12 cellular contexts compared by ENCODE assay signal in genomic region chr17:35376245-35376644, GRCh38. TPM values are rescaled to one million over a fixed set of nuclear protein-coding genes. Genes with fewer than 3 reads are reported as not detected.
DNase-seq lines count a peak whose midpoint lies in the region; ATAC-seq, FAIRE-seq and TF ChIP-seq lines count a peak whose summit lies in the region.
"Had no signal": no experiment of that assay in that cellular context is flagged by ENCODE, and none has a peak within 500 bp of the region (broad histone marks: within the 10 kb centered on the region; RNA-seq: fewer than 3 reads in every experiment).

No MANE protein-coding gene starts in this region.

- CTCF ChIA-PET in HepG2 (lab: Yijun Ruan, JAX; ENCODE audit: low intra/inter-chr PET ratio, low total read pairs) (no interaction called here), T-cell (lab: Charles Lee) (interaction anchor here (0.6 kb wide), 2 partner anchors 225 to 387 kb away, joined by 3 to 4 read pairs; no protein-coding TSS in a partner anchor)

- no peaks in the 10 kb centered on the region for H3K4me1 ChIP-seq in HepG2 (ENCODE audit: insufficient read depth, low read length)
- H3K4me1 ChIP-seq in right lobe of liver: no peaks in the 10 kb centered on the region
- H3K4me1 ChIP-seq in left lung: peaks cover 14 to 63% of the 10 kb centered on the region in 2 donors

- intact Hi-C loops in HepG2 (cut with micrococcal nuclease; ENCODE audit: unreplicated experiment) (no loop called here), right lobe of liver (cut with DNase I) (no loop called here), left lung (cut with DNase I) (no loop called here)

- ATAC-seq in HepG2 (no peak), right lobe of liver (no peak), T-cell (replicated peaks in 1 of 4) (no peak), left lung (no peak), GM21360 (IDR thresholded peaks at IDR 0.05; ENCODE audit: unreplicated experiment) (no peak)

- in situ Hi-C loops in HepG2 (cut with HindIII; ENCODE audit: extremely low pct_ligation_motif_present, low pct_unique_long_range_greater_than_20kb): no loop called here

- H3K36me3 Mint-ChIP-seq in T-cell: no peaks in the 10 kb centered on the region

- no peaks in the 10 kb centered on the region for H3K79me2 ChIP-seq in HepG2 (ENCODE audit: insufficient read depth, low read length)

- no peaks in the 10 kb centered on the region for H3K27me3 Mint-ChIP-seq in T-cell

- no peak for TF ChIP-seq EP300 in HepG2 (IDR thresholded peaks at IDR 0.05; ENCODE audit: low read depth in 2 of 2, low read length in 2 of 2)
- TF ChIP-seq EP300 in HepG2 (CRISPR knock-in tag; IDR thresholded peaks at IDR 0.05; ENCODE audit: borderline replicate concordance): no peak

- peaks cover 32 to 39% (median 39%) of the 10 kb centered on the region in 3 donors for H3K4me1 Mint-ChIP-seq in T-cell

- no peak overlapping the region for H2AFZ ChIP-seq in HepG2 (ENCODE audit: low read length)

- H3K4me3 Mint-ChIP-seq in T-cell: no peak overlapping the region

- H3K9ac ChIP-seq in HepG2 (ENCODE audit: insufficient read depth, low read depth, low read length): no peak overlapping the region

- 3% methylated on average over 1 of the region's 1 CpG for WGBS in HepG2 (ENCODE audit: low lambda C conversion rate)
- 8% methylated on average over 1 of the region's 1 CpG for WGBS in right lobe of liver (ENCODE audit: insufficient coverage, low coverage, low lambda C conversion rate, missing lambda C conversion rate)

- no peaks in the 10 kb centered on the region for H4K20me1 ChIP-seq in HepG2 (ENCODE audit: insufficient read depth, low read length)

- FAIRE-seq in HepG2 (lab: Jason Lieb, UNC): no peak

- H3K27ac ChIP-seq in HepG2 (ENCODE audit: extremely low read length, insufficient read depth, low read length) (no peak overlapping the region), right lobe of liver (peak overlapping the region in 1 of 3 donors; percentile 34), left lung (peak overlapping the region; percentile 69 to 93)
- H3K27ac ChIP-seq: brain microvascular endothelial cell had no signal

- TF ChIP-seq POLR2A in HepG2 (IDR thresholded peaks at IDR 0.05; ENCODE audit: insufficient read depth in 1 of 2, low read depth in 2 of 2, low read length in 2 of 2) (no peak), right lobe of liver (IDR thresholded peaks at IDR 0.05) (no peak)

- no TSS peak for BruUV-seq in HepG2 (replicated peaks; lab: Mats Ljungman, UMichigan)

- H3K4me2 ChIP-seq in HepG2 (ENCODE audit: low read depth, low read length): no peak overlapping the region

- no peak for TF ChIP-seq RAD21 in HepG2 (CRISPR knock-in tag; IDR thresholded peaks at IDR 0.05)

- H3K27me3 ChIP-seq in HepG2 (ENCODE audit: control insufficient read depth in 1 of 2, insufficient read depth in 2 of 2, low read length in 2 of 2) (peaks cover 7 to 28% of the 10 kb centered on the region in 2 experiments; a peak in 4 of 5 replicates), right lobe of liver (peaks cover 0 to 16% of the 10 kb centered on the region in 2 donors), left lung (peaks cover 0 to 43% of the 10 kb centered on the region in 2 donors)
- H3K27me3 ChIP-seq: ovary had no signal

- no peaks in the 10 kb centered on the region for H3K9me3 Mint-ChIP-seq in T-cell

- TF ChIP-seq CTCF in HepG2 (CRISPR knock-in tag; IDR thresholded peaks at IDR 0.05) (no peak), right lobe of liver (IDR thresholded peaks at IDR 0.05) (no peak), left lung (IDR thresholded peaks at IDR 0.05) (no peak)

- no peaks in the 10 kb centered on the region for H3K36me3 ChIP-seq in HepG2 (replicated peaks in 1 of 2; ENCODE audit: control insufficient read depth in 1 of 2, insufficient read depth in 2 of 2, low read length in 2 of 2)
- no peaks in the 10 kb centered on the region for H3K36me3 ChIP-seq in right lobe of liver
- H3K36me3 ChIP-seq in left lung: no peaks in the 10 kb centered on the region
- H3K36me3 ChIP-seq: brain microvascular endothelial cell, ovary had no signal

- DNase-seq in HepG2 (ENCODE audit: low spot score) (no peak), right lobe of liver (no peak), T-cell (no peak), left lung (no peak), NCI-H1092 treated with DMSO at 0.1 percent for 48 hours (lab: John Stamatoyannopoulos, UW) (no peak), KG1 (lab: John Stamatoyannopoulos, UW) (no peak)
- DNase-seq in stimulated activated CD4-positive, alpha-beta T cell treated with anti-CD3 and anti-CD28 coated beads, Interleukin-2, amount 100 ng/mL, for 24 hours: no peak
- DNase-seq: activated CD4-positive, alpha-beta T cell treated with anti-CD3 and anti-CD28 coated beads, Interleukin-2, amount 50 U/mL, for 4 hours; brain microvascular endothelial cell; H7; ovary had no signal

- H3K9me3 ChIP-seq in HepG2 (ENCODE audit: low read length) (no peaks in the 10 kb centered on the region), right lobe of liver (no peaks in the 10 kb centered on the region), left lung (no peaks in the 10 kb centered on the region)
- H3K9me3 ChIP-seq: ovary had no signal

- H3K4me3 ChIP-seq in HepG2 (replicated peaks in 1 of 3; ENCODE audit: insufficient read depth in 1 of 3, low read depth in 2 of 3, low read length in 3 of 3) (no peak overlapping the region), right lobe of liver (no peak overlapping the region), left lung (no peak overlapping the region)
- H3K4me3 ChIP-seq: ovary had no signal

- POLR2A ChIA-PET in HepG2 (lab: Yijun Ruan, JAX) (no interaction called here), T-cell (lab: Charles Lee) (no interaction called here)

- H3K27ac Mint-ChIP-seq in T-cell: peak overlapping the region; percentile 87 to 89

TF ChIP-seq in HepG2, 621 proteins besides CTCF, POLR2A, EP300 and RAD21 (continues in another document):
- TF ChIP-seq MAFF (IDR thresholded peaks at IDR 0.05; ENCODE audit: low read depth, low read length): peak; percentile 58; the same call in 1 of the 2 replicates

RNA-seq across cellular contexts. Expression of gene SLFN11, which starts 2.8 kb away (rescaled TPM):
- total RNA-seq in HepG2 (2016; rRNA removed; fragmentation: Illumina TruSeq; extraction: Trizol) (not detected in 2 replicates), right lobe of liver (1 to 10 TPM; 1.4 to 8.9 (median 6.0) TPM), T-cell (10 to 100 TPM; 22.2 to 43.2 (median 31.0) TPM), left lung (10 to 100 TPM; 53.2 to 92.7 TPM)
- not detected in 2 replicates for total RNA-seq in HepG2 (2016; cell fraction: cytosol; rRNA removed; fragmentation: Illumina TruSeq; extraction: Trizol; ENCODE audit: low read depth)
- not detected in 2 replicates for total RNA-seq in HepG2 (2016; cell fraction: insoluble cytoplasmic fraction; rRNA removed; fragmentation: Illumina TruSeq; extraction: Trizol)
- total RNA-seq in HepG2 (2016; cell fraction: membrane; rRNA removed; fragmentation: Illumina TruSeq; extraction: Trizol): not detected in 2 replicates
- not detected in 2 replicates for total RNA-seq in HepG2 (2016; cell fraction: nucleus; rRNA removed; fragmentation: Illumina TruSeq; extraction: Trizol)
- not detected in 2 replicates for polyA plus RNA-seq in HepG2 (2011; rRNA removed)
- polyA plus RNA-seq in HepG2 (2011; cell fraction: cytosol; rRNA removed): not detected in 2 replicates
- polyA plus RNA-seq in HepG2 (2011; cell fraction: nucleus; rRNA removed): not detected in 2 replicates
- polyA plus RNA-seq in HepG2 (2012): not detected in 2 replicates
- polyA plus RNA-seq in HepG2 (2016; cell fraction: cytosol; fragmentation: Illumina TruSeq; extraction: Trizol; ENCODE audit: low read depth): not detected in 2 replicates
- polyA plus RNA-seq in HepG2 (2016; cell fraction: insoluble cytoplasmic fraction; fragmentation: Illumina TruSeq; extraction: Trizol; ENCODE audit: low read depth): not detected in 2 replicates
- polyA plus RNA-seq in HepG2 (2016; cell fraction: membrane; fragmentation: Illumina TruSeq; extraction: Trizol; ENCODE audit: low read depth): not detected in 2 replicates
- polyA plus RNA-seq in HepG2 (2016; cell fraction: nucleus; fragmentation: Illumina TruSeq; extraction: Trizol; ENCODE audit: insufficient read depth, low read depth): not detected in 2 replicates
- polyA minus RNA-seq in HepG2 (2011; rRNA and poly(A)+ RNA removed; ENCODE audit: low replicate concordance): 43.9 TPM in 1 of 2 replicates, not detected in the other
- polyA minus RNA-seq in HepG2 (2011; cell fraction: cytosol; rRNA and poly(A)+ RNA removed): not detected in 2 replicates
- not detected in 2 replicates for polyA minus RNA-seq in HepG2 (2011; cell fraction: nucleus; rRNA and poly(A)+ RNA removed)

RNA-seq across cellular contexts. Expression of gene SLFN12, which starts 56.1 kb away (rescaled TPM):
- 0.13 TPM in 1 of 2 replicates, not detected in the other for total RNA-seq in HepG2 (2016; rRNA removed; fragmentation: Illumina TruSeq; extraction: Trizol)
- total RNA-seq in HepG2 (2016; cell fraction: cytosol; rRNA removed; fragmentation: Illumina TruSeq; extraction: Trizol; ENCODE audit: low read depth): not detected in 2 replicates
- not detected in 2 replicates for total RNA-seq in HepG2 (2016; cell fraction: insoluble cytoplasmic fraction; rRNA removed; fragmentation: Illumina TruSeq; extraction: Trizol)
- not detected in 2 replicates for total RNA-seq in HepG2 (2016; cell fraction: membrane; rRNA removed; fragmentation: Illumina TruSeq; extraction: Trizol)
- total RNA-seq in HepG2 (2016; cell fraction: nucleus; rRNA removed; fragmentation: Illumina TruSeq; extraction: Trizol): not detected in 2 replicates
- not detected in 2 replicates for polyA plus RNA-seq in HepG2 (2011; rRNA removed)
- not detected in 2 replicates for polyA plus RNA-seq in HepG2 (2011; cell fraction: cytosol; rRNA removed)
- 0.05 TPM in 1 of 2 replicates, not detected in the other for polyA plus RNA-seq in HepG2 (2011; cell fraction: nucleus; rRNA removed)
- not detected in 2 replicates for polyA plus RNA-seq in HepG2 (2012)
- not detected in 2 replicates for polyA plus RNA-seq in HepG2 (2016; cell fraction: cytosol; fragmentation: Illumina TruSeq; extraction: Trizol; ENCODE audit: low read depth)
- polyA plus RNA-seq in HepG2 (2016; cell fraction: insoluble cytoplasmic fraction; fragmentation: Illumina TruSeq; extraction: Trizol; ENCODE audit: low read depth): not detected in 2 replicates
- not detected in 2 replicates for polyA plus RNA-seq in HepG2 (2016; cell fraction: membrane; fragmentation: Illumina TruSeq; extraction: Trizol; ENCODE audit: low read depth)
- polyA plus RNA-seq in HepG2 (2016; cell fraction: nucleus; fragmentation: Illumina TruSeq; extraction: Trizol; ENCODE audit: insufficient read depth, low read depth): not detected in 2 replicates
- 0.30 TPM in 1 of 2 replicates, not detected in the other for polyA minus RNA-seq in HepG2 (2011; rRNA and poly(A)+ RNA removed; ENCODE audit: low replicate concordance)
- not detected in 2 replicates for polyA minus RNA-seq in HepG2 (2011; cell fraction: cytosol; rRNA and poly(A)+ RNA removed)
- polyA minus RNA-seq in HepG2 (2011; cell fraction: nucleus; rRNA and poly(A)+ RNA removed): not detected in 2 replicates
- 1 to 10 TPM in 5 of 6 experiments, under 1 TPM in 1; 0.84 to 3.3 (median 1.6) TPM for total RNA-seq in right lobe of liver
- 1 to 10 TPM; 4.9 to 8.1 (median 7.1) TPM for total RNA-seq in T-cell
- total RNA-seq in left lung: 10 to 100 TPM; 16.7 to 28.0 TPM
